Comparison of ENCODE assay signal across 8 cellular contexts in genomic region chr5:52743970-52744369, GRCh38. TPM values are rescaled to one million over a fixed set of nuclear protein-coding genes. Genes with fewer than 3 reads are reported as not detected.
A peak's percentile ranks its signal among the peaks of the same experiment; 100 is the strongest.
DNase-seq lines count a peak whose midpoint lies in the region; ATAC-seq and TF ChIP-seq lines count a peak whose summit lies in the region.

No MANE protein-coding gene starts in this region.

- H3K27ac Mint-ChIP-seq in WTC11 = no peak overlapping the region

- no peak for TF ChIP-seq CTCF in WTC11 (IDR thresholded peaks at IDR 0.05)

- peak; percentile 33 for DNase-seq in activated naive CD4-positive, alpha-beta T cell treated with anti-CD3 and anti-CD28 coated beads, Interleukin-2, amount 50 U/mL, for 16 hours
- peak; percentile 37 for DNase-seq in skeletal muscle cell (ENCODE audit: low read depth)
- DNase-seq in HK-2 (ENCODE audit: unreplicated experiment) = no peak
- no peak for DNase-seq in NOMO-1 (lab: John Stamatoyannopoulos, UW; ENCODE audit: unreplicated experiment in 2 of 2)
- DNase-seq in retina = no peak
- DNase-seq in WTC11 (ENCODE audit: low spot score) = no peak

- POLR2A ChIA-PET in WTC11 (lab: Charles Lee) = no interaction called here

- no peaks in the 10 kb centered on the region for H3K9me3 Mint-ChIP-seq in WTC11

- H3K4me1 Mint-ChIP-seq in WTC11 = peaks cover under 1% of the 10 kb centered on the region

- CTCF ChIA-PET in WTC11 (lab: Charles Lee) = no interaction called here

- H3K4me3 ChIP-seq in skeletal muscle cell (ENCODE audit: low read depth, low read length) = no peak overlapping the region

- H3K27me3 Mint-ChIP-seq in WTC11 (ENCODE audit: low read depth) = no peaks in the 10 kb centered on the region

- H3K4me3 Mint-ChIP-seq in WTC11 = no peak overlapping the region

- ATAC-seq in GM18861 (IDR thresholded peaks at IDR 0.05; ENCODE audit: unreplicated experiment) = peak; percentile 73
- ATAC-seq in HG03175 (IDR thresholded peaks at IDR 0.05; ENCODE audit: unreplicated experiment) = peak; percentile 72
- no peak for ATAC-seq in WTC11

- H3K36me3 Mint-ChIP-seq in WTC11 = no peaks in the 10 kb centered on the region

TF ChIP-seq in WTC11, 78 proteins besides CTCF, POLR2A, EP300 and RAD21:
- TF ChIP-seq, protein P1, sequence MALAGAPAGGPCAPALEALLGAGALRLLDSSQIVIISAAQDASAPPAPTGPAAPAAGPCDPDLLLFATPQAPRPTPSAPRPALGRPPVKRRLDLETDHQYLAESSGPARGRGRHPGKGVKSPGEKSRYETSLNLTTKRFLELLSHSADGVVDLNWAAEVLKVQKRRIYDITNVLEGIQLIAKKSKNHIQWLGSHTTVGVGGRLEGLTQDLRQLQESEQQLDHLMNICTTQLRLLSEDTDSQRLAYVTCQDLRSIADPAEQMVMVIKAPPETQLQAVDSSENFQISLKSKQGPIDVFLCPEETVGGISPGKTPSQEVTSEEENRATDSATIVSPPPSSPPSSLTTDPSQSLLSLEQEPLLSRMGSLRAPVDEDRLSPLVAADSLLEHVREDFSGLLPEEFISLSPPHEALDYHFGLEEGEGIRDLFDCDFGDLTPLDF (CRISPR knock-in tag; IDR thresholded peaks at IDR 0.05) = no peak
- TF ChIP-seq KAT7 (CRISPR knock-in tag; IDR thresholded peaks at IDR 0.05; ENCODE audit: borderline replicate concordance) (no peak), RELA (CRISPR knock-in tag; IDR thresholded peaks at IDR 0.05; ENCODE audit: borderline replicate concordance) (no peak), ZNF138 (CRISPR knock-in tag; conservative IDR thresholded peaks at IDR 0.05) (no peak), TP53 (CRISPR knock-in tag; IDR thresholded peaks at IDR 0.05) (no peak), ZBTB21 (CRISPR knock-in tag; IDR thresholded peaks at IDR 0.05; ENCODE audit: borderline replicate concordance) (no peak), NFATC4 (CRISPR knock-in tag; IDR thresholded peaks at IDR 0.05) (no peak), ZNF425 (CRISPR knock-in tag; conservative IDR thresholded peaks at IDR 0.05) (no peak), IRF1 (CRISPR knock-in tag; IDR thresholded peaks at IDR 0.05) (no peak), SOX15 (CRISPR knock-in tag; IDR thresholded peaks at IDR 0.05) (no peak), ETV6 (CRISPR knock-in tag; IDR thresholded peaks at IDR 0.05) (no peak), CBFB (CRISPR knock-in tag; IDR thresholded peaks at IDR 0.05; ENCODE audit: low read depth) (no peak), ATF2 (CRISPR knock-in tag; IDR thresholded peaks at IDR 0.05; ENCODE audit: borderline replicate concordance, low read depth) (no peak), ZNF423 (CRISPR knock-in tag; IDR thresholded peaks at IDR 0.05) (no peak), ZMAT4 (CRISPR knock-in tag; IDR thresholded peaks at IDR 0.05) (no peak), ESRRA (CRISPR knock-in tag; IDR thresholded peaks at IDR 0.05; ENCODE audit: borderline replicate concordance) (no peak)
- TF ChIP-seq, protein P2, sequence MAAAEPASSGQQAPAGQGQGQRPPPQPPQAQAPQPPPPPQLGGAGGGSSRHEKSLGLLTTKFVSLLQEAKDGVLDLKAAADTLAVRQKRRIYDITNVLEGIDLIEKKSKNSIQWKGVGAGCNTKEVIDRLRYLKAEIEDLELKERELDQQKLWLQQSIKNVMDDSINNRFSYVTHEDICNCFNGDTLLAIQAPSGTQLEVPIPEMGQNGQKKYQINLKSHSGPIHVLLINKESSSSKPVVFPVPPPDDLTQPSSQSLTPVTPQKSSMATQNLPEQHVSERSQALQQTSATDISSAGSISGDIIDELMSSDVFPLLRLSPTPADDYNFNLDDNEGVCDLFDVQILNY (CRISPR knock-in tag; IDR thresholded peaks at IDR 0.05) = no peak
TF ChIP-seq in WTC11: peak in this region for 0.

RNA-seq across cellular contexts. Expression of gene ITGA1, which starts 43.7 kb away (rescaled TPM):
- 4.1 to 6.5 TPM (median 4.6 TPM) in 3 replicates for total RNA-seq in WTC11 (2021)

RNA-seq across cellular contexts. Expression of gene PELO, which starts 43.7 kb away (rescaled TPM):
- 13.6 to 18.7 TPM (median 17.8 TPM) in 3 replicates for total RNA-seq in WTC11 (2021)

Comparison
In these comparisons a context has a peak if more than half of its experiments do, and no peak if none do; other contexts are left out.
1. DNase-seq: peak in activated naive CD4-positive, alpha-beta T cell treated with anti-CD3 and anti-CD28 coated beads, Interleukin-2, amount 50 U/mL, for 16 hours (single experiment) and skeletal muscle cell (single experiment); none in HK-2 (single experiment), NOMO-1 (0 of 2), retina (single experiment) and WTC11 (single experiment).